Comparison of ENCODE assay signal across 25 cellular contexts in genomic region chr7:120733835-120734234, GRCh38.
"Had no signal": no experiment of that assay in that cellular context is flagged by ENCODE, and none has a peak within 500 bp of the region (broad histone marks: within the 10 kb centered on the region; RNA-seq: fewer than 3 reads in every experiment).

No MANE protein-coding gene starts in this region.

- H3K27ac ChIP-seq: neutrophil, pancreas, prostate gland, right lobe of liver, skin epidermis, spleen, suprapubic skin, testis, tibial nerve, upper lobe of left lung, vagina had no signal

- H3K4me3 ChIP-seq: pancreas, prostate gland, right lobe of liver, skin epidermis, smooth muscle cell, spleen, suprapubic skin, testis, tibial nerve, upper lobe of left lung, vagina had no signal

- H3K36me3 ChIP-seq: neutrophil, pancreas, prostate gland, right lobe of liver, spleen, suprapubic skin, tibial nerve, upper lobe of left lung, vagina had no signal

- DNase-seq: naive thymus-derived CD8-positive, alpha-beta T cell; nephron progenitor cell; nucleus accumbens; pancreas; right cardiac atrium; right lobe of liver; spleen; stimulated activated CD4-positive, alpha-beta T cell treated with anti-CD3 and anti-CD28 coated beads, Interleukin-12 subunit alpha, Interleukin-12 subunit beta, amount 100 ng/mL, for 4 hours; stimulated activated CD4-positive, alpha-beta T cell treated with anti-CD3 and anti-CD28 coated beads, Interleukin-1b, Interleukin-23, amount 100 ng/mL, for 48 hours; stimulated activated CD4-positive, alpha-beta T cell treated with anti-CD3 and anti-CD28 coated beads, Interleukin-4, amount 100 ng/mL, for 1 hour; stimulated activated CD4-positive, alpha-beta T cell treated with anti-CD3 and anti-CD28 coated beads, Interleukin-4, amount 100 ng/mL, for 4 hours; stimulated activated CD8-positive, alpha-beta memory T cell treated with anti-CD3 and anti-CD28 coated beads, Interleukin-4, amount 100 ng/mL, for 48 hours; stimulated activated naive CD4-positive, alpha-beta T cell; stimulated activated naive CD8-positive, alpha-beta T cell treated with anti-CD3 and anti-CD28 coated beads, Interleukin-15, amount 100 ng/mL, for 72 hours; stimulated activated naive CD8-positive, alpha-beta T cell treated with anti-CD3 and anti-CD28 coated beads, Interleukin-15, Interleukin-2, amounts not matched to agents 100 U/mL and 50 U/mL, for 24 hours; substantia nigra; testis; upper lobe of left lung had no signal

- H3K27me3 ChIP-seq: pancreas, right lobe of liver, spleen, suprapubic skin, testis, tibial nerve, upper lobe of left lung, vagina had no signal

- H3K4me1 ChIP-seq: pancreas, prostate gland, right lobe of liver, spleen, suprapubic skin, testis, vagina had no signal

- H3K9me3 ChIP-seq: neutrophil, pancreas, prostate gland, right lobe of liver, spleen, suprapubic skin, testis, tibial nerve, upper lobe of left lung, vagina had no signal
